Comparison of ENCODE assay signal across 13 cellular contexts in genomic region chr1:10685851-10686403, GRCh38.
DNase-seq lines count a peak whose midpoint lies in the region; ATAC-seq, FAIRE-seq and TF ChIP-seq lines count a peak whose summit lies in the region.
"Had no signal": no experiment of that assay in that cellular context is flagged by ENCODE, and none has a peak within 500 bp of the region (broad histone marks: within the 10 kb centered on the region; RNA-seq: fewer than 3 reads in every experiment).

No MANE protein-coding gene starts in this region.

- no peak overlapping the region for H2BK5ac ChIP-seq in trophoblast cell (ENCODE audit: low read depth, low read length, poor library complexity)

- H3K4me2 ChIP-seq in GM23248 (ENCODE audit: unreplicated experiment) (no peak overlapping the region), trophoblast cell (ENCODE audit: low read length) (no peak overlapping the region)

- H3K79me2 ChIP-seq in GM23248 (ENCODE audit: insufficient read depth) (no peaks in the 10 kb centered on the region), trophoblast cell (ENCODE audit: control insufficient read depth, insufficient read depth, low read length, poor library complexity) (no peaks in the 10 kb centered on the region)

- no peak overlapping the region for H3K4me3 ChIP-seq in GM23248
- no peak overlapping the region for H3K4me3 ChIP-seq in kidney (ENCODE audit: low read length in 2 of 2)
- H3K4me3 ChIP-seq in trophoblast cell (ENCODE audit: low read depth, low read length) = no peak overlapping the region
- H3K4me3 ChIP-seq: ascending aorta had no signal

- in situ Hi-C loops in GM23248 (cut with MboI) = no loop called here

- DNase-seq in GM23248 (peak; percentile 30), amniotic epithelial cell (ENCODE audit: low read depth) (peak; percentile 88), kidney (no peak), sciatic nerve (ENCODE audit: low spot score) (no peak), trophoblast cell (no peak), DMS79 (lab: John Stamatoyannopoulos, UW) (no peak)
- DNase-seq in activated CD4-positive, alpha-beta memory T cell treated with anti-CD3 and anti-CD28 coated beads, Interleukin-2, amount 10 ng/mL, durations not matched to agents 7 days and 5 days = no peak
- DNase-seq: NCI-H345; stimulated activated CD4-positive, alpha-beta T cell treated with anti-CD3 and anti-CD28 coated beads, Interleukin-2, amount 100 ng/mL, for 48 hours; T-cell had no signal

- H3K9ac ChIP-seq in GM23248 (no peak overlapping the region), kidney (ENCODE audit: low read length in 2 of 2) (peak overlapping the region; percentile 51 to 85), trophoblast cell (ENCODE audit: low read length) (no peak overlapping the region)

- H3K23ac ChIP-seq in trophoblast cell (ENCODE audit: low read length) = no peak overlapping the region

- no peaks in the 10 kb centered on the region for H3K27me3 Mint-ChIP-seq in activated CD4-positive, alpha-beta memory T cell treated with anti-CD3 and anti-CD28 coated beads, Interleukin-2, amount 10 ng/mL, durations not matched to agents 7 days and 5 days
- H3K27me3 Mint-ChIP-seq: T-cell had no signal

- no peaks in the 10 kb centered on the region for H3K36me3 ChIP-seq in GM23248 (ENCODE audit: low read depth)
- H3K36me3 ChIP-seq in kidney (ENCODE audit: control insufficient read depth in 1 of 2, insufficient read depth in 2 of 2, low read length in 2 of 2) = no peaks in the 10 kb centered on the region
- no peaks in the 10 kb centered on the region for H3K36me3 ChIP-seq in trophoblast cell (ENCODE audit: control insufficient read depth in 1 of 2, insufficient read depth in 2 of 2, low read length in 2 of 2)
- H3K36me3 ChIP-seq: ascending aorta had no signal

- intact Hi-C loops in kidney (cut with DNase I) = no loop called here
- intact Hi-C loops in sciatic nerve (cut with DNase I) = no loop called here

- CTCF ChIA-PET in activated CD4-positive, alpha-beta memory T cell treated with anti-CD3 and anti-CD28 coated beads, Interleukin-2, amount 10 ng/mL, durations not matched to agents 7 days and 5 days (lab: Charles Lee) = no interaction called here

- H3K36me3 Mint-ChIP-seq in activated CD4-positive, alpha-beta memory T cell treated with anti-CD3 and anti-CD28 coated beads, Interleukin-2, amount 10 ng/mL, durations not matched to agents 7 days and 5 days (ENCODE audit: low read depth) = no peaks in the 10 kb centered on the region
- H3K36me3 Mint-ChIP-seq: T-cell had no signal

- 66 to 70% methylated on average over 11 of the region's 11 CpGs for WGBS in GM23248 (ENCODE audit: low coverage in 1 of 2, low lambda C conversion rate in 2 of 2, missing lambda C conversion rate in 2 of 2), 2 experiments
- WGBS in trophoblast cell (ENCODE audit: extremely low coverage, insufficient coverage, insufficient read length) = no CpG with 5 or more reads among the region's 11 CpGs

- H4K91ac ChIP-seq in trophoblast cell (ENCODE audit: low read depth, low read length) = no peak overlapping the region

- no peaks in the 10 kb centered on the region for H3K4me1 Mint-ChIP-seq in activated CD4-positive, alpha-beta memory T cell treated with anti-CD3 and anti-CD28 coated beads, Interleukin-2, amount 10 ng/mL, durations not matched to agents 7 days and 5 days

- H4K12ac ChIP-seq in trophoblast cell (ENCODE audit: low read depth, low read length) = no peak overlapping the region

- no peak overlapping the region for H3K4ac ChIP-seq in trophoblast cell (ENCODE audit: low read depth, low read length)

- no peak overlapping the region for H2BK12ac ChIP-seq in trophoblast cell (ENCODE audit: low read length)

- POLR2A ChIA-PET in activated CD4-positive, alpha-beta memory T cell treated with anti-CD3 and anti-CD28 coated beads, Interleukin-2, amount 10 ng/mL, durations not matched to agents 7 days and 5 days (lab: Charles Lee) = no interaction called here

- no peaks in the 10 kb centered on the region for H3K9me2 ChIP-seq in GM23248 (ENCODE audit: insufficient read depth)

- H3K9me3 Mint-ChIP-seq in activated CD4-positive, alpha-beta memory T cell treated with anti-CD3 and anti-CD28 coated beads, Interleukin-2, amount 10 ng/mL, durations not matched to agents 7 days and 5 days = no peaks in the 10 kb centered on the region
- H3K9me3 Mint-ChIP-seq: T-cell had no signal

- H2BK120ac ChIP-seq in trophoblast cell (ENCODE audit: insufficient read depth, low read length, poor library complexity) = no peak overlapping the region

- no peak overlapping the region for H3K4me3 Mint-ChIP-seq in activated CD4-positive, alpha-beta memory T cell treated with anti-CD3 and anti-CD28 coated beads, Interleukin-2, amount 10 ng/mL, durations not matched to agents 7 days and 5 days
- H3K4me3 Mint-ChIP-seq: T-cell had no signal

- ATAC-seq in sciatic nerve (peak; percentile 56), GM18907 (IDR thresholded peaks at IDR 0.05; ENCODE audit: unreplicated experiment) (no peak)
- ATAC-seq: T-cell had no signal

- no peak for TF ChIP-seq CTCF in kidney (IDR thresholded peaks at IDR 0.05; ENCODE audit: borderline replicate concordance, extremely low read depth, insufficient read depth)

- no peak overlapping the region for H3K27ac ChIP-seq in GM23248
- H3K27ac ChIP-seq in kidney (ENCODE audit: low read depth in 2 of 2, low read length in 2 of 2) = peak overlapping the region; percentile 94 to 95
- no peak overlapping the region for H3K27ac ChIP-seq in trophoblast cell (ENCODE audit: low read depth, low read length)
- H3K27ac ChIP-seq: ascending aorta had no signal

- H3K14ac ChIP-seq in trophoblast cell (ENCODE audit: low read length) = no peak overlapping the region

- no peak overlapping the region for H4K8ac ChIP-seq in trophoblast cell (ENCODE audit: low read depth, low read length)

- H3K27me3 ChIP-seq in GM23248 (replicated peaks; ENCODE audit: insufficient read depth) (no peaks in the 10 kb centered on the region), trophoblast cell (ENCODE audit: insufficient read depth, low read length) (no peaks in the 10 kb centered on the region)
- H3K27me3 ChIP-seq: ascending aorta had no signal

- H3K4me1 ChIP-seq in GM23248 (ENCODE audit: insufficient read depth) (no peaks in the 10 kb centered on the region), kidney (ENCODE audit: control insufficient read depth in 1 of 2, insufficient read depth in 1 of 2, low read depth in 1 of 2, low read length in 2 of 2) (peaks cover 33 to 70% of the 10 kb centered on the region in 2 donors), trophoblast cell (ENCODE audit: control insufficient read depth in 1 of 2, insufficient read depth in 2 of 2, low read length in 2 of 2) (peaks cover 3 to 5% of the 10 kb centered on the region in 2 experiments)

- H4K20me1 ChIP-seq in GM23248 (ENCODE audit: insufficient read depth) = no peaks in the 10 kb centered on the region

- H3K79me1 ChIP-seq in trophoblast cell (ENCODE audit: low read length) = no peaks in the 10 kb centered on the region

- H3K27ac Mint-ChIP-seq in activated CD4-positive, alpha-beta memory T cell treated with anti-CD3 and anti-CD28 coated beads, Interleukin-2, amount 10 ng/mL, durations not matched to agents 7 days and 5 days = no peak overlapping the region
- H3K27ac Mint-ChIP-seq: T-cell had no signal

- no peak for FAIRE-seq in kidney (lab: Jason Lieb, UNC)
- FAIRE-seq: GM12892 had no signal

- no peaks in the 10 kb centered on the region for H3K9me3 ChIP-seq in GM23248 (ENCODE audit: low read depth)
- H3K9me3 ChIP-seq in kidney (ENCODE audit: control insufficient read depth in 1 of 2, low read length in 2 of 2) = no peaks in the 10 kb centered on the region
- H3K9me3 ChIP-seq in trophoblast cell (ENCODE audit: insufficient read depth, low read depth, low read length) = no peaks in the 10 kb centered on the region
- H3K9me3 ChIP-seq: ascending aorta had no signal

- no peak overlapping the region for H2AK5ac ChIP-seq in trophoblast cell (ENCODE audit: low read length)

- no peak overlapping the region for H3K18ac ChIP-seq in trophoblast cell (ENCODE audit: low read length)

- H3F3A ChIP-seq in GM23248 (ENCODE audit: insufficient read depth) = no peaks in the 10 kb centered on the region

- H2AFZ ChIP-seq in GM23248 (no peak overlapping the region), trophoblast cell (ENCODE audit: insufficient read depth, low read length, poor library complexity) (no peak overlapping the region)

Comparison
In these comparisons a context has a peak if more than half of its experiments do, and no peak if none do; other contexts are left out.
1. DNase-seq: peak in GM23248 (single experiment) and amniotic epithelial cell (single experiment); none in kidney (single experiment), sciatic nerve (single experiment), trophoblast cell (0 of 2), DMS79 (single experiment) and activated CD4-positive, alpha-beta memory T cell treated with anti-CD3 and anti-CD28 coated beads, Interleukin-2, amount 10 ng/mL, durations not matched to agents 7 days and 5 days (single experiment).
2. H3K27ac ChIP-seq: peak in kidney (2 of 2); none in GM23248 (single experiment) and trophoblast cell (single experiment).
3. H3K9ac ChIP-seq: peak in kidney (2 of 2); none in GM23248 (single experiment) and trophoblast cell (single experiment).